Comparison of ENCODE assay signal across 13 cellular contexts in the genomic region with DNA sequence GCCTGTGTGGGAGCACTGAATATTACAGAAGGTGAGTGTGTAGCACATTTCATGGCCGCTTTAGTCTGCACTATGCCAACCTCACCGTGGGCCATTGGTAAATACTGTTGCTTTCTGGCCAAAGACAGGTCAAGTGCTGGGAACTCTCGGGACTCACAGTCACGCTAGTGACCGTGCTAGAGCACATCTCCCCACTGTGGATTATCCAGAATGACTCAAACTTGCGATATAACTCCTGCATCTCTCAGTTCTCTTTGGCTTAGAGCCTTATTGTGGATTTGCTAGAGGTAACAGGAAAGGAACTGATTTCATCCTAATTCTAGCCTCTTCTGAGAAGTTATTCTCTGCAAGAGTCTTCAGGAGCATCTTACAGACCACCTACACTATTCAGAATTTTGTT.
DNase-seq lines count a peak whose midpoint lies in the region; ATAC-seq and TF ChIP-seq lines count a peak whose summit lies in the region.
"Had no signal": no experiment of that assay in that cellular context is flagged by ENCODE, and none has a peak within 500 bp of the region (broad histone marks: within the 10 kb centered on the region; RNA-seq: fewer than 3 reads in every experiment).

No MANE protein-coding gene starts in this region.

- peaks cover 0 to 3% of the 10 kb centered on the region in 2 donors for H3K27me3 ChIP-seq in esophagus (ENCODE audit: control insufficient read depth in 1 of 2, insufficient read depth in 2 of 2, low read length in 2 of 2)
- H3K27me3 ChIP-seq in prostate gland (replicated peaks; ENCODE audit: insufficient read depth) = no peaks in the 10 kb centered on the region
- H3K27me3 ChIP-seq: MG63, tibial nerve had no signal

- POLR2A ChIA-PET in T-cell (lab: Charles Lee) = interaction anchor here (0.6 to 0.7 kb wide), 4 partner anchors 13 to 595 kb away, joined by 3 to 6 read pairs (median 4); no protein-coding TSS in a partner anchor

- no peak for DNase-seq in activated CD8-positive, alpha-beta memory T cell treated with anti-CD3 and anti-CD28 coated beads, Interleukin-2, amount 10 ng/mL, durations not matched to agents 7 days and 5 days
- DNase-seq in activated CD8-positive, alpha-beta memory T cell treated with anti-CD3 and anti-CD28 coated beads, Interleukin-2, amount 50 U/mL, for 4 hours = no peak
- DNase-seq in T-cell = no peak
- no peak for DNase-seq in pons (ENCODE audit: low spot score)
- no peak for DNase-seq in prostate gland (ENCODE audit: low spot score)
- DNase-seq in NCI-H226 = no peak
- DNase-seq: cerebellar nuclear complex, NCI-H2081 treated with DMSO at 0.1 percent for 48 hours had no signal

- intact Hi-C loops in prostate gland (cut with DNase I) = loop anchor here (5.0 kb wide), 1 partner anchor 1590 kb away; a partner anchor contains a TSS

- TF ChIP-seq POLR2A in prostate gland (IDR thresholded peaks at IDR 0.05) = no peak

- H3K4me3 ChIP-seq in esophagus (ENCODE audit: low read depth in 1 of 2, low read length in 2 of 2) (peak overlapping the region in 1 of 2 donors; percentile 15), prostate gland (no peak overlapping the region)
- H3K4me3 ChIP-seq: MG63 had no signal

- H3K9me3 Mint-ChIP-seq in activated CD8-positive, alpha-beta memory T cell treated with anti-CD3 and anti-CD28 coated beads, Interleukin-2, amount 10 ng/mL, durations not matched to agents 7 days and 5 days (ENCODE audit: low read depth) = no peaks in the 10 kb centered on the region
- no peaks in the 10 kb centered on the region for H3K9me3 Mint-ChIP-seq in T-cell
- no peaks in the 10 kb centered on the region for H3K9me3 Mint-ChIP-seq in stimulated activated naive CD8-positive, alpha-beta T cell treated with anti-CD3 and anti-CD28 coated beads, Interleukin-15, Interleukin-2, amounts not matched to agents 100 ng/mL and 50 ng/mL, for 24 hours

- peaks cover 91% of the 10 kb centered on the region for H3K36me3 Mint-ChIP-seq in activated CD8-positive, alpha-beta memory T cell treated with anti-CD3 and anti-CD28 coated beads, Interleukin-2, amount 10 ng/mL, durations not matched to agents 7 days and 5 days
- H3K36me3 Mint-ChIP-seq in T-cell = peaks cover 76% of the 10 kb centered on the region
- H3K36me3 Mint-ChIP-seq in stimulated activated naive CD8-positive, alpha-beta T cell treated with anti-CD3 and anti-CD28 coated beads, Interleukin-15, Interleukin-2, amounts not matched to agents 100 ng/mL and 50 ng/mL, for 24 hours (ENCODE audit: low read depth) = peaks cover 93% of the 10 kb centered on the region

- H3K4me3 Mint-ChIP-seq in activated CD8-positive, alpha-beta memory T cell treated with anti-CD3 and anti-CD28 coated beads, Interleukin-2, amount 10 ng/mL, durations not matched to agents 7 days and 5 days = peak overlapping the region; percentile 87
- H3K4me3 Mint-ChIP-seq in T-cell = peak overlapping the region; percentile 84 to 87 (median 86)
- H3K4me3 Mint-ChIP-seq in stimulated activated naive CD8-positive, alpha-beta T cell treated with anti-CD3 and anti-CD28 coated beads, Interleukin-15, Interleukin-2, amounts not matched to agents 100 ng/mL and 50 ng/mL, for 24 hours = peak overlapping the region; percentile 87

- 34 to 55% methylated on average over 6 of the region's 6 CpGs for WGBS in esophagus, 2 donors
- 62% methylated on average over 6 of the region's 6 CpGs for WGBS in prostate gland

- no peaks in the 10 kb centered on the region for H3K27me3 Mint-ChIP-seq in activated CD8-positive, alpha-beta memory T cell treated with anti-CD3 and anti-CD28 coated beads, Interleukin-2, amount 10 ng/mL, durations not matched to agents 7 days and 5 days
- H3K27me3 Mint-ChIP-seq in T-cell = no peaks in the 10 kb centered on the region
- H3K27me3 Mint-ChIP-seq in stimulated activated naive CD8-positive, alpha-beta T cell treated with anti-CD3 and anti-CD28 coated beads, Interleukin-15, Interleukin-2, amounts not matched to agents 100 ng/mL and 50 ng/mL, for 24 hours = no peaks in the 10 kb centered on the region

- CTCF ChIA-PET in activated CD8-positive, alpha-beta memory T cell treated with anti-CD3 and anti-CD28 coated beads, Interleukin-2, amount 10 ng/mL, durations not matched to agents 7 days and 5 days (lab: Charles Lee) = interaction anchor here (1.2 to 1.3 kb wide), 2 partner anchors 67 to 505 kb away, joined by 3 to 4 read pairs; no protein-coding TSS in a partner anchor
- CTCF ChIA-PET in T-cell (lab: Charles Lee) = interaction anchor here in 1 of 2 donors (0.9 to 1.4 kb wide), 2 partner anchors 9 to 11 kb away, joined by 3 to 12 read pairs; no protein-coding TSS in a partner anchor

- peak overlapping the region; percentile 67 to 85 for H3K27ac ChIP-seq in esophagus (ENCODE audit: low read depth in 2 of 2, low read length in 1 of 2)
- H3K27ac ChIP-seq in prostate gland = peak overlapping the region in 1 of 2 donors; percentile 20
- H3K27ac ChIP-seq: epithelial cell of prostate had no signal

- no peak for ATAC-seq in activated CD8-positive, alpha-beta memory T cell treated with anti-CD3 and anti-CD28 coated beads, Interleukin-2, amount 10 ng/mL, durations not matched to agents 7 days and 5 days
- no peak for ATAC-seq in T-cell (replicated peaks in 1 of 4)

- H3K36me3 ChIP-seq in esophagus (ENCODE audit: control insufficient read depth in 2 of 2, insufficient read depth in 2 of 2, low read length in 1 of 2) (no peaks in the 10 kb centered on the region), prostate gland (no peaks in the 10 kb centered on the region)
- H3K36me3 ChIP-seq: MG63, tibial nerve had no signal

- no peaks in the 10 kb centered on the region for H3K9me3 ChIP-seq in esophagus (ENCODE audit: control insufficient read depth in 2 of 2, insufficient read depth in 1 of 2, low read depth in 1 of 2, low read length in 1 of 2)
- no peaks in the 10 kb centered on the region for H3K9me3 ChIP-seq in prostate gland
- H3K9me3 ChIP-seq: MG63, tibial nerve had no signal

- H3K4me1 ChIP-seq in esophagus (ENCODE audit: control insufficient read depth in 2 of 2, insufficient read depth in 2 of 2, low read length in 1 of 2) (peaks cover 2 to 5% of the 10 kb centered on the region in 2 donors), prostate gland (replicated peaks) (no peaks in the 10 kb centered on the region)
- H3K4me1 ChIP-seq: tibial nerve had no signal

- TF ChIP-seq CTCF in prostate gland (IDR thresholded peaks at IDR 0.05) = no peak

- H3K4me1 Mint-ChIP-seq in activated CD8-positive, alpha-beta memory T cell treated with anti-CD3 and anti-CD28 coated beads, Interleukin-2, amount 10 ng/mL, durations not matched to agents 7 days and 5 days = peaks cover 44% of the 10 kb centered on the region
- H3K4me1 Mint-ChIP-seq in T-cell = peaks cover 51 to 83% (median 64%) of the 10 kb centered on the region in 3 donors
- peaks cover 62% of the 10 kb centered on the region for H3K4me1 Mint-ChIP-seq in stimulated activated naive CD8-positive, alpha-beta T cell treated with anti-CD3 and anti-CD28 coated beads, Interleukin-15, Interleukin-2, amounts not matched to agents 100 ng/mL and 50 ng/mL, for 24 hours (ENCODE audit: low read depth)

- H3K27ac Mint-ChIP-seq in activated CD8-positive, alpha-beta memory T cell treated with anti-CD3 and anti-CD28 coated beads, Interleukin-2, amount 10 ng/mL, durations not matched to agents 7 days and 5 days = peak overlapping the region; percentile 92
- H3K27ac Mint-ChIP-seq in T-cell = peak overlapping the region; percentile 91 to 98
- H3K27ac Mint-ChIP-seq in stimulated activated naive CD8-positive, alpha-beta T cell treated with anti-CD3 and anti-CD28 coated beads, Interleukin-15, Interleukin-2, amounts not matched to agents 100 ng/mL and 50 ng/mL, for 24 hours = peak overlapping the region; percentile 99
